ENCODE assay signal across 32 cellular contexts in the genomic region with DNA sequence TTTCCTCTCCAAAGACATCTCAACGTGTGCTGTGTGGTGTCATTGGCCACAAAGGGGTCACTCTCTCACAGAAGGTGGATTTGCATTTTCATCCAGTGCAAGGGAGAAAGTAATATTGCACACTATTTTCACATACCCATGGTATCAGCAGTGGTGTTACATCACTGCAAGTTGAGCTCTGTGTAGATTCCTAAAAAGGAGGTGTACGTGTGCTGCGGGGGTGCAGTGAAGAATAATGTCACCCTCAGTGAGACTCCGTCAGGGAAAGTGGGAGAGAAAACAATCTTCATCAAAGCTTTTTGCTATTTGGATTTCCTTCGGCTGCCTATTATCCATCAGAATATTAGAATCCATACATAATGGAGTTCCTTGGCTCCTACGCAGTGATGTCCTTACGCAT.
"Had no signal": no experiment of that assay in that cellular context is flagged by ENCODE, and none has a peak within 500 bp of the region (broad histone marks: within the 10 kb centered on the region; RNA-seq: fewer than 3 reads in every experiment).

No MANE protein-coding gene starts in this region.

- H3K4me1 ChIP-seq: adrenal gland, body of pancreas, esophagus squamous epithelium, gastroesophageal sphincter had no signal

- DNase-seq: activated CD4-positive, alpha-beta memory T cell treated with anti-CD3 and anti-CD28 coated beads for 36 hours; activated CD4-positive, alpha-beta T cell treated with anti-CD3 and anti-CD28 coated beads for 36 hours; activated CD4-positive, alpha-beta T cell treated with anti-CD3 and anti-CD28 coated beads, Interleukin-2, amount 10 ng/mL, durations not matched to agents 24 days and 14 days; activated CD4-positive, CD25-positive, alpha-beta regulatory T cell; activated CD4-positive, CD25-positive, alpha-beta regulatory T cell treated with anti-CD3 and anti-CD28 coated beads, Interleukin-2, amount 50 U/mL, for 72 hours; activated CD8-positive, alpha-beta memory T cell treated with anti-CD3 and anti-CD28 coated beads, Interleukin-2, amount 10 ng/mL, durations not matched to agents 7 days and 5 days; activated CD8-positive, alpha-beta memory T cell treated with anti-CD3 and anti-CD28 coated beads, Interleukin-2, amount 50 U/mL, for 4 hours; activated CD8-positive, alpha-beta T cell treated with anti-CD3 and anti-CD28 coated beads, Interleukin-2, amount 10 ng/mL, durations not matched to agents 7 days and 5 days; activated effector memory CD4-positive, alpha-beta T cell treated with anti-CD3 and anti-CD28 coated beads, Interleukin-2, amount 50 U/mL, for 16 hours; activated naive CD4-positive, alpha-beta T cell treated with anti-CD3 and anti-CD28 coated beads for 36 hours; activated naive CD8-positive, alpha-beta T cell treated with anti-CD3 and anti-CD28 coated beads for 36 hours; activated naive CD8-positive, alpha-beta T cell treated with anti-CD3 and anti-CD28 coated beads, Interleukin-2, amount 50 U/mL, for 24 hours; activated T-cell treated with anti-CD3 and anti-CD28 coated beads, Interleukin-2, amount 50 U/mL, for 1 hour; activated T-cell treated with anti-CD3 and anti-CD28 coated beads, Interleukin-2, amount 50 U/mL, for 48 hours; adrenal gland; amygdala; aorta; body of pancreas; central memory CD4-positive, alpha-beta T cell; effector CD4-positive, alpha-beta T cell; effector memory CD8-positive, alpha-beta T cell; esophagus squamous epithelium; foreskin melanocyte; T-helper 1 cell; T-helper 17 cell; T1000; WERI-Rb-1 had no signal

- H3K36me3 ChIP-seq: adrenal gland, esophagus squamous epithelium, gastroesophageal sphincter, WERI-Rb-1 had no signal

- H3K27ac ChIP-seq: adrenal gland, body of pancreas, coronary artery, epithelial cell of prostate, esophagus squamous epithelium, gastroesophageal sphincter, WERI-Rb-1 had no signal

- H3K9me3 ChIP-seq: adrenal gland, body of pancreas, esophagus squamous epithelium, gastroesophageal sphincter had no signal

- H3K27me3 ChIP-seq: adrenal gland, body of pancreas, gastroesophageal sphincter had no signal

- ATAC-seq: activated CD4-positive, alpha-beta T cell treated with anti-CD3 and anti-CD28 coated beads for 36 hours; activated CD8-positive, alpha-beta memory T cell treated with anti-CD3 and anti-CD28 coated beads, Interleukin-2, amount 10 ng/mL, durations not matched to agents 7 days and 5 days; activated CD8-positive, alpha-beta T cell treated with anti-CD3 and anti-CD28 coated beads, Interleukin-2, amount 10 ng/mL, durations not matched to agents 7 days and 5 days; activated naive CD8-positive, alpha-beta T cell treated with anti-CD3 and anti-CD28 coated beads, Interleukin-2, amount 50 U/mL, for 24 hours; body of pancreas; effector memory CD8-positive, alpha-beta T cell; gastroesophageal sphincter; T-helper 17 cell had no signal

- H3K4me3 ChIP-seq: adrenal gland, body of pancreas, coronary artery, esophagus squamous epithelium, gastroesophageal sphincter had no signal

- FAIRE-seq: endometrium, endothelial cell of umbilical vein had no signal
